In genomic region chr12:91778938-91779400, GRCh38 we compare ENCODE assay signal across 8 cellular contexts.
DNase-seq lines count a peak whose midpoint lies in the region; ATAC-seq, FAIRE-seq and TF ChIP-seq lines count a peak whose summit lies in the region.

No MANE protein-coding gene starts in this region.

- peak; percentile 86 for ATAC-seq in gastroesophageal sphincter

- no peaks in the 10 kb centered on the region for H3K27me3 ChIP-seq in gastroesophageal sphincter

- H3K36me3 Mint-ChIP-seq in activated T-cell treated with anti-CD3 and anti-CD28 coated beads, Interleukin-2, amount 50 U/mL, for 24 hours (ENCODE audit: low read depth): no peaks in the 10 kb centered on the region

- peak overlapping the region in 2 of 4 donors; percentile 2 to 17 for H3K27ac ChIP-seq in gastroesophageal sphincter

- peak overlapping the region; percentile 88 for H3K27ac Mint-ChIP-seq in activated T-cell treated with anti-CD3 and anti-CD28 coated beads, Interleukin-2, amount 50 U/mL, for 24 hours

- H3K9me3 Mint-ChIP-seq in activated T-cell treated with anti-CD3 and anti-CD28 coated beads, Interleukin-2, amount 50 U/mL, for 24 hours: no peaks in the 10 kb centered on the region

- peak; percentile 9 for DNase-seq in GM12891 (ENCODE audit: insufficient read length, low spot score)
- DNase-seq in HFF-Myc (ENCODE audit: extremely low read depth, low read depth): peak; percentile 83
- DNase-seq in NCI-H2227 treated with DMSO at 0.1 percent for 48 hours (lab: John Stamatoyannopoulos, UW): peak; percentile 29
- DNase-seq in activated T-cell treated with anti-CD3 and anti-CD28 coated beads, Interleukin-2, amount 50 U/mL, for 24 hours: no peak
- DNase-seq in stimulated activated CD4-positive, alpha-beta T cell treated with anti-CD3 and anti-CD28 coated beads, Interleukin-12 subunit alpha, Interleukin-12 subunit beta, amount 100 ng/mL, for 4 hours: peak; percentile 21
- DNase-seq in 8988T: no peak
- no peak for DNase-seq in Kasumi-1 (lab: John Stamatoyannopoulos, UW)

- no peaks in the 10 kb centered on the region for H3K36me3 ChIP-seq in gastroesophageal sphincter

- TF ChIP-seq CTCF in HFF-Myc (IDR thresholded peaks at IDR 0.05; ENCODE audit: low read depth, low read length, missing control alignments) (no peak), gastroesophageal sphincter (IDR thresholded peaks at IDR 0.05) (no peak)

- FAIRE-seq in GM12891 (lab: Jason Lieb, UNC): peak; percentile 91

- no peak for TF ChIP-seq POLR2A in GM12891 (IDR thresholded peaks at IDR 0.05; ENCODE audit: low read depth, low read length)
- TF ChIP-seq POLR2A in gastroesophageal sphincter (IDR thresholded peaks at IDR 0.05): no peak

- peaks cover 40% of the 10 kb centered on the region for H3K4me1 Mint-ChIP-seq in activated T-cell treated with anti-CD3 and anti-CD28 coated beads, Interleukin-2, amount 50 U/mL, for 24 hours (ENCODE audit: low read depth)

- H3K27me3 Mint-ChIP-seq in activated T-cell treated with anti-CD3 and anti-CD28 coated beads, Interleukin-2, amount 50 U/mL, for 24 hours: no peaks in the 10 kb centered on the region

- H3K4me3 Mint-ChIP-seq in activated T-cell treated with anti-CD3 and anti-CD28 coated beads, Interleukin-2, amount 50 U/mL, for 24 hours: peak overlapping the region; percentile 72

- WGBS in gastroesophageal sphincter (ENCODE audit: low coverage in 1 of 2), 2 donors: 37 to 39% methylated on average over 6 of the region's 6 CpGs

- H3K9me3 ChIP-seq in gastroesophageal sphincter: no peaks in the 10 kb centered on the region

- no peak overlapping the region for H3K4me3 ChIP-seq in HFF-Myc (replicated peaks; ENCODE audit: low read depth, low read length)
- no peak overlapping the region for H3K4me3 ChIP-seq in gastroesophageal sphincter

- H3K4me1 ChIP-seq in gastroesophageal sphincter: peaks cover 0 to 25% (median 5%) of the 10 kb centered on the region in 3 donors

- TF ChIP-seq EP300 in gastroesophageal sphincter (IDR thresholded peaks at IDR 0.05): no peak

TF ChIP-seq in GM12891, 5 proteins besides CTCF, POLR2A, EP300 and RAD21:
- TF ChIP-seq SPI1 (IDR thresholded peaks at IDR 0.05; ENCODE audit: low read depth, low read length): no peak
- TF ChIP-seq POLR2AphosphoS5 (IDR thresholded peaks at IDR 0.05; ENCODE audit: low read depth, low read length): no peak
- TF ChIP-seq PAX5 (IDR thresholded peaks at IDR 0.05; ENCODE audit: insufficient read depth, low read length, severe bottlenecking): no peak
- TF ChIP-seq TAF1 (IDR thresholded peaks at IDR 0.05; ENCODE audit: low read depth, low read length): no peak
- no peak for TF ChIP-seq POU2F2 (IDR thresholded peaks at IDR 0.05; ENCODE audit: low read depth, low read length)

Comparison
In these comparisons a context has a peak if more than half of its experiments do, and no peak if none do; other contexts are left out.
1. DNase-seq: peak in GM12891 (single experiment), HFF-Myc (single experiment), NCI-H2227 treated with DMSO at 0.1 percent for 48 hours (single experiment) and stimulated activated CD4-positive, alpha-beta T cell treated with anti-CD3 and anti-CD28 coated beads, Interleukin-12 subunit alpha, Interleukin-12 subunit beta, amount 100 ng/mL, for 4 hours (single experiment); none in activated T-cell treated with anti-CD3 and anti-CD28 coated beads, Interleukin-2, amount 50 U/mL, for 24 hours (single experiment), 8988T (single experiment) and Kasumi-1 (0 of 2).